ENCODE assay signal across 1 cellular context in the genomic region with DNA sequence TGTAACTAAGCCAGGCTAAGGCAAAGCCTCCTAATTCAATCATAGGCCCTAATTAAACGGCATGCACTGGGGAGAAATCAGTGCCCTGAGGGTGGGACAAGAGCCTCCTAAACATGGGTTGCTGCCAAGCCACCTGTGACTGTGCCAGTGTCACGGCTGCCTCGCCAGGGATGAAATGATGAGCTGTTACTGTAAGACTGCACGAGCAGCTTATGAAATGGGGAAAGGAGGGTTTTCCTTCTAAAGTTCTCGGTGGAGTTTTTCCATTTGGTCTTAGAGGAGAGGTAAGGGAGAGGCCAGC.
TF ChIP-seq lines count a peak whose summit lies in the region.

No MANE protein-coding gene starts in this region.

TF ChIP-seq in GM23338, 12 proteins besides CTCF, POLR2A, EP300 and RAD21:
- TF ChIP-seq ZNF462 (CRISPR knock-in tag; IDR thresholded peaks at IDR 0.05), result no peak
- no peak for TF ChIP-seq EZH2phosphoT487 (IDR thresholded peaks at IDR 0.05; ENCODE audit: unreplicated experiment)
- no peak for TF ChIP-seq NANOG (IDR thresholded peaks at IDR 0.05; ENCODE audit: borderline replicate concordance)
- TF ChIP-seq JUNB (IDR thresholded peaks at IDR 0.05; ENCODE audit: unreplicated experiment), result no peak
- no peak for TF ChIP-seq POLR2AphosphoS5 (IDR thresholded peaks at IDR 0.05; ENCODE audit: low read depth)
- no peak for TF ChIP-seq STAT1 (IDR thresholded peaks at IDR 0.05; ENCODE audit: unreplicated experiment)
- TF ChIP-seq, protein P1, sequence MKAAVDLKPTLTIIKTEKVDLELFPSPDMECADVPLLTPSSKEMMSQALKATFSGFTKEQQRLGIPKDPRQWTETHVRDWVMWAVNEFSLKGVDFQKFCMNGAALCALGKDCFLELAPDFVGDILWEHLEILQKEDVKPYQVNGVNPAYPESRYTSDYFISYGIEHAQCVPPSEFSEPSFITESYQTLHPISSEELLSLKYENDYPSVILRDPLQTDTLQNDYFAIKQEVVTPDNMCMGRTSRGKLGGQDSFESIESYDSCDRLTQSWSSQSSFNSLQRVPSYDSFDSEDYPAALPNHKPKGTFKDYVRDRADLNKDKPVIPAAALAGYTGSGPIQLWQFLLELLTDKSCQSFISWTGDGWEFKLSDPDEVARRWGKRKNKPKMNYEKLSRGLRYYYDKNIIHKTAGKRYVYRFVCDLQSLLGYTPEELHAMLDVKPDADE (IDR thresholded peaks at IDR 0.05), result no peak
- no peak for TF ChIP-seq REST (IDR thresholded peaks at IDR 0.05; ENCODE audit: unreplicated experiment)
- TF ChIP-seq ZNF114 (CRISPR knock-in tag; IDR thresholded peaks at IDR 0.05), result no peak
- TF ChIP-seq ZNF331 (CRISPR knock-in tag; IDR thresholded peaks at IDR 0.05; ENCODE audit: low read depth), result no peak
- TF ChIP-seq EZH2 (IDR thresholded peaks at IDR 0.05; ENCODE audit: low read depth, unreplicated experiment), result no peak
- TF ChIP-seq CREB1 (CRISPR knock-in tag; IDR thresholded peaks at IDR 0.05; ENCODE audit: low read depth), result no peak
